In genomic region chr17:39530513-39530912, GRCh38 we compare ENCODE assay signal across 20 cellular contexts.
"Had no signal": no experiment of that assay in that cellular context is flagged by ENCODE, and none has a peak within 500 bp of the region (broad histone marks: within the 10 kb centered on the region; RNA-seq: fewer than 3 reads in every experiment).

No MANE protein-coding gene starts in this region.

- H3K4me2 ChIP-seq: PC-9 had no signal

- H3K27me3 ChIP-seq: MG63, Peyer's patch, SJCRH30 had no signal

- ATAC-seq: Right ventricle myocardium inferior, SK-N-SH treated with all-trans-retinoic acid at 6 μM for 48 hours had no signal

- DNase-seq: KBM-7, MG63, NCI-H1092 treated with DMSO at 0.1 percent for 48 hours, NCI-H1436, NCI-H187, NCI-H2029, NCI-H2081 treated with DMSO at 0.1 percent for 48 hours, NCI-H2171, NCI-H226, NCI-H446, NCI-H510A, NCI-H524 treated with DMSO at 0.1 percent for 48 hours, NCI-H69, NCI-H774, PC-9, Peyer's patch, SHP77 treated with DMSO at 0.1 percent for 48 hours, SJCRH30 had no signal

- H3K4me3 ChIP-seq: MG63, PC-9, Peyer's patch, SJCRH30 had no signal

- H2AFZ ChIP-seq: PC-9 had no signal

- H3K27ac ChIP-seq: PC-9, Peyer's patch, SJCRH30 had no signal

- H3K9me3 ChIP-seq: MG63, Peyer's patch, SJCRH30 had no signal
